ENCODE assay signal across 17 cellular contexts in genomic region chr4:22348410-22348809, GRCh38.
DNase-seq lines count a peak whose midpoint lies in the region; TF ChIP-seq lines count a peak whose summit lies in the region.
"Had no signal": no experiment of that assay in that cellular context is flagged by ENCODE, and none has a peak within 500 bp of the region (broad histone marks: within the 10 kb centered on the region; RNA-seq: fewer than 3 reads in every experiment).

No MANE protein-coding gene starts in this region.

- H3K4me2 ChIP-seq in mesendoderm (ENCODE audit: low read length) = no peak overlapping the region
- no peak overlapping the region for H3K4me2 ChIP-seq in hepatocyte

- H3K27me3 ChIP-seq in mesendoderm (ENCODE audit: insufficient read depth, low read length, poor library complexity) = no peaks in the 10 kb centered on the region
- no peaks in the 10 kb centered on the region for H3K27me3 ChIP-seq in hepatocyte

- H3K4me3 ChIP-seq in mesendoderm (ENCODE audit: low read length) (no peak overlapping the region), hepatocyte (no peak overlapping the region)

- H3K4me1 ChIP-seq in mesendoderm (ENCODE audit: control insufficient read depth, low read depth, low read length) (no peaks in the 10 kb centered on the region), hepatocyte (ENCODE audit: insufficient read depth) (no peaks in the 10 kb centered on the region)
- H3K4me1 ChIP-seq: Caco-2 had no signal

- no peaks in the 10 kb centered on the region for H4K20me1 ChIP-seq in hepatocyte (ENCODE audit: insufficient read depth, poor library complexity, severe bottlenecking)

- H2BK15ac ChIP-seq in mesendoderm (replicated peaks; ENCODE audit: low read depth) = no peak overlapping the region

- no peak overlapping the region for H2AFZ ChIP-seq in hepatocyte

- no peaks in the 10 kb centered on the region for H3K79me1 ChIP-seq in mesendoderm (ENCODE audit: low read length)

- H2BK5ac ChIP-seq in mesendoderm (ENCODE audit: low read length) = no peak overlapping the region

- no CpG with 5 or more reads among the region's 3 CpGs for WGBS in mesendoderm (ENCODE audit: extremely low coverage, insufficient coverage, low lambda C conversion rate)
- WGBS in hepatocyte (ENCODE audit: low lambda C conversion rate, missing lambda C conversion rate) = 81% methylated on average over 3 of the region's 3 CpGs

- H2BK120ac ChIP-seq in mesendoderm (ENCODE audit: low read depth, low read length) = no peak overlapping the region

- no peak overlapping the region for H3K18ac ChIP-seq in mesendoderm (ENCODE audit: low read length)

- H3K9me3 ChIP-seq in hepatocyte (ENCODE audit: low read depth) = no peaks in the 10 kb centered on the region
- H3K9me3 ChIP-seq: Caco-2 had no signal

- H3K9me2 ChIP-seq in hepatocyte (replicated peaks; ENCODE audit: insufficient read depth) = no peaks in the 10 kb centered on the region

- no peaks in the 10 kb centered on the region for H3K79me2 ChIP-seq in mesendoderm (ENCODE audit: control insufficient read depth, insufficient read depth, low read length)
- H3K79me2 ChIP-seq in hepatocyte = no peaks in the 10 kb centered on the region

- no peak overlapping the region for H4K5ac ChIP-seq in mesendoderm (ENCODE audit: low read length)

- TF ChIP-seq CTCF in hepatocyte (IDR thresholded peaks at IDR 0.05; ENCODE audit: poor library complexity) = no peak

- no peak overlapping the region for H3K23ac ChIP-seq in mesendoderm (ENCODE audit: low read length)

- H3K36me3 ChIP-seq in mesendoderm (ENCODE audit: control insufficient read depth, insufficient read depth, low read length) = no peaks in the 10 kb centered on the region
- no peaks in the 10 kb centered on the region for H3K36me3 ChIP-seq in hepatocyte (replicated peaks; ENCODE audit: insufficient read depth, low read depth)

- H3K27ac ChIP-seq in mesendoderm (ENCODE audit: low read depth, low read length) (no peak overlapping the region), hepatocyte (no peak overlapping the region)

- H4K8ac ChIP-seq in mesendoderm (ENCODE audit: low read depth, low read length) = no peak overlapping the region

- H3K9ac ChIP-seq in mesendoderm (ENCODE audit: low read length) = no peak overlapping the region

- H3K4ac ChIP-seq in mesendoderm (ENCODE audit: low read depth, low read length) = no peak overlapping the region

- peak; percentile 74 for DNase-seq in EH (ENCODE audit: low read depth)
- DNase-seq in NCI-H226 = peak; percentile 21
- DNase-seq in dedifferentiated amniotic fluid mesenchymal stem cell (ENCODE audit: extremely low spot score) = peak; percentile 16
- DNase-seq in mesendoderm = peak; percentile 49
- no peak for DNase-seq in dermis blood vessel endothelial cell
- no peak for DNase-seq in NCI-H2081 treated with DMSO at 0.1 percent for 48 hours (lab: John Stamatoyannopoulos, UW)
- DNase-seq in hepatocyte (ENCODE audit: low spot score) = no peak
- no peak for DNase-seq in NCI-H128 (lab: John Stamatoyannopoulos, UW; ENCODE audit: unreplicated experiment)
- DNase-seq: Caco-2; CD4-positive, CD25-positive, alpha-beta regulatory T cell; DMS153; NCI-H1417 treated with DMSO at 0.1 percent for 48 hours; NCI-H187 treated with DMSO at 0.1 percent for 48 hours; NCI-H345; NCI-H526; PC-3; RPMI8226 had no signal

- no peak overlapping the region for H2AK5ac ChIP-seq in mesendoderm (ENCODE audit: low read length)

- H3K56ac ChIP-seq in mesendoderm (ENCODE audit: low read length) = no peak overlapping the region

Comparison
In these comparisons a context has a peak if more than half of its experiments do, and no peak if none do; other contexts are left out.
1. DNase-seq: peak in EH (single experiment), NCI-H226 (single experiment), dedifferentiated amniotic fluid mesenchymal stem cell (single experiment) and mesendoderm (single experiment); none in dermis blood vessel endothelial cell (single experiment), NCI-H2081 treated with DMSO at 0.1 percent for 48 hours (single experiment), hepatocyte (single experiment) and NCI-H128 (single experiment).